8 cellular contexts compared by ENCODE assay signal in the genomic region with DNA sequence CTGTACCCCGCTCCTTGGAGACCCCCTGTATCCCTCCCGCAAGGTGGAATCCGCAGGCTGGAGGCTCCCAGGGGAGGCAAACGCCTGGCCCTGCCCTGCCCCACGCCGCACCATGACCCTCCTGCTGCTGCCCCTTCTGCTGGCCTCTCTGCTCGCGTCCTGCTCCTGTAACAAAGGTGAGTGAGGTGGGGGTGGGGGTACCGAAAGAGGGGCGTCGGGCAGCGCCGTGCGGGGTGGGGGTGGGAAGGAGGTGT. TPM values are rescaled to one million over a fixed set of nuclear protein-coding genes. Genes with fewer than 3 reads are reported as not detected.
DNase-seq lines count a peak whose midpoint lies in the region; ATAC-seq, FAIRE-seq and TF ChIP-seq lines count a peak whose summit lies in the region.

No MANE protein-coding gene starts in this region.

- peak; percentile 18 for ATAC-seq in GM21717 (IDR thresholded peaks at IDR 0.05; ENCODE audit: unreplicated experiment)
- no peak for ATAC-seq in GM19023 (IDR thresholded peaks at IDR 0.05; ENCODE audit: unreplicated experiment)
- no peak for ATAC-seq in esophagus mucosa

- no peak for DNase-seq in SK-N-SH
- no peak for DNase-seq in cardiac muscle cell (ENCODE audit: low read depth in 1 of 2, low spot score in 1 of 2)
- no peak for DNase-seq in GM12892 (ENCODE audit: insufficient read length)
- DNase-seq in activated effector memory CD4-positive, alpha-beta T cell treated with Interleukin-2 at 50 U/mL for 16 hours: no peak

- FAIRE-seq in GM12892 (lab: Jason Lieb, UNC): no peak

- H3K27me3 ChIP-seq in SK-N-SH (ENCODE audit: insufficient read depth) (0 out of 2 replicates have a peak, but pooled peaks cover 7% of the 10 kb centered on the region), cardiac muscle cell (peaks cover 22% of the 10 kb centered on the region), skeletal muscle tissue (ENCODE audit: control insufficient read depth in 3 of 3, insufficient read depth in 3 of 3, low read length in 3 of 3) (peaks cover 21 to 33% (median 27%) of the 10 kb centered on the region in 3 donors)

- no peak for TF ChIP-seq RAD21 in SK-N-SH (IDR thresholded peaks at IDR 0.05; ENCODE audit: low read length)

- CTCF ChIA-PET in SK-N-SH (lab: Yijun Ruan, JAX): interaction anchor here (0.9 to 2.1 kb wide), 6 partner anchors 10 to 58 kb away, joined by 3 to 9 read pairs (median 6); no protein-coding TSS in a partner anchor

- WGBS in SK-N-SH (ENCODE audit: low lambda C conversion rate): 40% methylated on average over 6 of the region's 14 CpGs

- TF ChIP-seq POLR2A in GM12892 (IDR thresholded peaks at IDR 0.05; ENCODE audit: low read depth, low read length): no peak

- H3K9me3 ChIP-seq in SK-N-SH: no peaks in the 10 kb centered on the region
- no peaks in the 10 kb centered on the region for H3K9me3 ChIP-seq in cardiac muscle cell (ENCODE audit: low read depth)
- H3K9me3 ChIP-seq in skeletal muscle tissue (ENCODE audit: control insufficient read depth in 3 of 3, low read length in 3 of 3): no peaks in the 10 kb centered on the region

- H3F3A ChIP-seq in SK-N-SH (replicated peaks; ENCODE audit: insufficient read depth): no peaks in the 10 kb centered on the region

- H3K9me2 ChIP-seq in SK-N-SH: no peaks in the 10 kb centered on the region

- H3K9ac ChIP-seq in SK-N-SH (peak overlapping the region; percentile 51; the same call in 1 of the 2 replicates), skeletal muscle tissue (ENCODE audit: low read depth in 1 of 3, low read length in 3 of 3) (peak overlapping the region; percentile 61 to 70 (median 65))

- H3K4me1 ChIP-seq in SK-N-SH (ENCODE audit: control insufficient read depth in 1 of 2, insufficient read depth in 2 of 2, low read depth in 1 of 2, low read length in 1 of 2) (peaks cover 0 to 13% of the 10 kb centered on the region in 2 experiments; a peak in 1 of 4 replicates), cardiac muscle cell (ENCODE audit: low read depth) (no peaks in the 10 kb centered on the region), skeletal muscle tissue (ENCODE audit: control insufficient read depth in 3 of 3, insufficient read depth in 3 of 3, low read length in 3 of 3) (peaks cover 20 to 30% (median 30%) of the 10 kb centered on the region in 3 donors)

- H3K4me2 ChIP-seq in SK-N-SH: peak overlapping the region; percentile 95

- H3K36me3 ChIP-seq in SK-N-SH (replicated peaks in 1 of 2; ENCODE audit: control insufficient read depth in 1 of 2, insufficient read depth in 2 of 2, low read length in 1 of 2) (peaks cover 0 to 2% of the 10 kb centered on the region in 2 experiments), cardiac muscle cell (no peaks in the 10 kb centered on the region), skeletal muscle tissue (ENCODE audit: control insufficient read depth in 3 of 3, insufficient read depth in 3 of 3, low read length in 3 of 3) (peaks cover 0 to 14% (median 4%) of the 10 kb centered on the region in 3 donors)

- H3K27ac ChIP-seq in SK-N-SH (ENCODE audit: low read depth in 2 of 2, low read length in 1 of 2) (peak overlapping the region in 1 of 2 experiments; percentile 64; a peak in 1 of 4 replicates), cardiac muscle cell (no peak overlapping the region), skeletal muscle tissue (ENCODE audit: low read depth, low read length) (peak overlapping the region; percentile 56)

- H3K79me2 ChIP-seq in SK-N-SH (ENCODE audit: insufficient read depth): no peaks in the 10 kb centered on the region

- POLR2A ChIA-PET in SK-N-SH (lab: Yijun Ruan, JAX): no interaction called here

- H2AFZ ChIP-seq in SK-N-SH (ENCODE audit: low read depth): peak overlapping the region; percentile 90; the same call in 1 of the 2 replicates

- H3K4me3 ChIP-seq in SK-N-SH (ENCODE audit: low read depth in 2 of 2, low read length in 1 of 2) (peak overlapping the region; percentile 71 to 76), cardiac muscle cell (peak overlapping the region; percentile 44), skeletal muscle tissue (ENCODE audit: low read length in 3 of 3) (peak overlapping the region; percentile 70 to 75 (median 72))

- TF ChIP-seq CTCF in SK-N-SH (IDR thresholded peaks at IDR 0.05): no peak
- no peak for TF ChIP-seq CTCF in cardiac muscle cell (IDR thresholded peaks at IDR 0.05; ENCODE audit: low read depth, low read length)

- no peak for TF ChIP-seq EP300 in SK-N-SH (IDR thresholded peaks at IDR 0.05; ENCODE audit: borderline replicate concordance in 1 of 2, low read depth in 1 of 2, low read length in 1 of 2)

- no peaks in the 10 kb centered on the region for H4K20me1 ChIP-seq in SK-N-SH (ENCODE audit: insufficient read depth)

TF ChIP-seq in SK-N-SH, 30 proteins besides CTCF, POLR2A, EP300 and RAD21:
- no peak for TF ChIP-seq TCF12 (IDR thresholded peaks at IDR 0.05)
- TF ChIP-seq FOSL2 (IDR thresholded peaks at IDR 0.05; ENCODE audit: borderline replicate concordance, low read depth): no peak
- TF ChIP-seq, protein P1, sequence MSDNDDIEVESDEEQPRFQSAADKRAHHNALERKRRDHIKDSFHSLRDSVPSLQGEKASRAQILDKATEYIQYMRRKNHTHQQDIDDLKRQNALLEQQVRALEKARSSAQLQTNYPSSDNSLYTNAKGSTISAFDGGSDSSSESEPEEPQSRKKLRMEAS (IDR thresholded peaks at IDR 0.05; ENCODE audit: low read depth): no peak
- no peak for TF ChIP-seq FOXM1 (IDR thresholded peaks at IDR 0.05; ENCODE audit: low read depth)

RNA-seq across cellular contexts. Expression of a gene that starts 0.3 kb away (rescaled TPM):
- polyA plus RNA-seq in SK-N-SH (2012; rRNA removed) (12.7 and 12.9 TPM in 2 replicates), cardiac muscle cell (14.0 and 27.2 TPM in 2 replicates)
- polyA plus RNA-seq in SK-N-SH (2012; cell fraction: cytosol; rRNA removed): 7.2 and 8.7 TPM in 2 replicates
- polyA plus RNA-seq in SK-N-SH (2012; cell fraction: nucleus; rRNA removed): 34.7 and 40.9 TPM in 2 replicates
- total RNA-seq in cardiac muscle cell (32.0 and 35.5 TPM in 2 replicates), skeletal muscle tissue (15.1 TPM), esophagus mucosa (12.8 TPM)
- 14.9 TPM for polyA plus RNA-seq in GM12892 (2012; ENCODE audit: missing spikeins)

RNA-seq across cellular contexts. Expression of a gene that starts 1.8 kb away (rescaled TPM):
- polyA plus RNA-seq in SK-N-SH (2012; rRNA removed) (0.06 and 0.12 TPM in 2 replicates), cardiac muscle cell (1.5 and 4.1 TPM in 2 replicates)
- 0.08 and 0.22 TPM in 2 replicates for polyA plus RNA-seq in SK-N-SH (2012; cell fraction: cytosol; rRNA removed)
- 0.70 and 0.79 TPM in 2 replicates for polyA plus RNA-seq in SK-N-SH (2012; cell fraction: nucleus; rRNA removed)
- total RNA-seq in cardiac muscle cell (0.95 and 8.9 TPM in 2 replicates), skeletal muscle tissue (not detected), esophagus mucosa (0.76 TPM)
- polyA plus RNA-seq in GM12892 (2012; ENCODE audit: missing spikeins): 3.9 TPM

RNA-seq across cellular contexts. Expression of a gene that starts 21.4 kb away (rescaled TPM):
- polyA plus RNA-seq in SK-N-SH (2012; rRNA removed) (8.3 and 9.5 TPM in 2 replicates), cardiac muscle cell (12.2 and 14.3 TPM in 2 replicates)
- polyA plus RNA-seq in SK-N-SH (2012; cell fraction: cytosol; rRNA removed): 6.2 and 6.7 TPM in 2 replicates
- polyA plus RNA-seq in SK-N-SH (2012; cell fraction: nucleus; rRNA removed): 19.7 and 20.2 TPM in 2 replicates
- total RNA-seq in cardiac muscle cell (18.4 and 32.4 TPM in 2 replicates), skeletal muscle tissue (10.4 TPM), esophagus mucosa (22.7 TPM)
- polyA plus RNA-seq in GM12892 (2012; ENCODE audit: missing spikeins): 9.1 TPM

RNA-seq across cellular contexts. Expression of a gene that starts 38.2 kb away (rescaled TPM):
- polyA plus RNA-seq in SK-N-SH (2012; rRNA removed) (18.7 and 20.1 TPM in 2 replicates), cardiac muscle cell (1.5 and 3.4 TPM in 2 replicates)
- polyA plus RNA-seq in SK-N-SH (2012; cell fraction: cytosol; rRNA removed): 10.1 and 14.5 TPM in 2 replicates
- polyA plus RNA-seq in SK-N-SH (2012; cell fraction: nucleus; rRNA removed): 16.0 and 22.2 TPM in 2 replicates
- total RNA-seq in cardiac muscle cell (2.4 and 3.6 TPM in 2 replicates), skeletal muscle tissue (76.7 TPM), esophagus mucosa (76.2 TPM)
- 1.9 TPM for polyA plus RNA-seq in GM12892 (2012; ENCODE audit: missing spikeins)

RNA-seq across cellular contexts. Expression of a gene that starts 59.0 kb away (rescaled TPM):
- polyA plus RNA-seq in SK-N-SH (2012; rRNA removed): 21.6 and 22.6 TPM in 2 replicates
- 18.1 and 20.7 TPM in 2 replicates for polyA plus RNA-seq in SK-N-SH (2012; cell fraction: cytosol; rRNA removed)
- 34.3 and 38.7 TPM in 2 replicates for polyA plus RNA-seq in SK-N-SH (2012; cell fraction: nucleus; rRNA removed)
- 41.7 and 50.1 TPM in 2 replicates for total RNA-seq in cardiac muscle cell
- polyA plus RNA-seq in cardiac muscle cell: 20.4 and 20.8 TPM in 2 replicates
- total RNA-seq in skeletal muscle tissue: 39.7 TPM
- polyA plus RNA-seq in GM12892 (2012; ENCODE audit: missing spikeins): 12.1 TPM
- 21.6 TPM for total RNA-seq in esophagus mucosa
